ENCODE assay signal across 21 cellular contexts in the genomic region with DNA sequence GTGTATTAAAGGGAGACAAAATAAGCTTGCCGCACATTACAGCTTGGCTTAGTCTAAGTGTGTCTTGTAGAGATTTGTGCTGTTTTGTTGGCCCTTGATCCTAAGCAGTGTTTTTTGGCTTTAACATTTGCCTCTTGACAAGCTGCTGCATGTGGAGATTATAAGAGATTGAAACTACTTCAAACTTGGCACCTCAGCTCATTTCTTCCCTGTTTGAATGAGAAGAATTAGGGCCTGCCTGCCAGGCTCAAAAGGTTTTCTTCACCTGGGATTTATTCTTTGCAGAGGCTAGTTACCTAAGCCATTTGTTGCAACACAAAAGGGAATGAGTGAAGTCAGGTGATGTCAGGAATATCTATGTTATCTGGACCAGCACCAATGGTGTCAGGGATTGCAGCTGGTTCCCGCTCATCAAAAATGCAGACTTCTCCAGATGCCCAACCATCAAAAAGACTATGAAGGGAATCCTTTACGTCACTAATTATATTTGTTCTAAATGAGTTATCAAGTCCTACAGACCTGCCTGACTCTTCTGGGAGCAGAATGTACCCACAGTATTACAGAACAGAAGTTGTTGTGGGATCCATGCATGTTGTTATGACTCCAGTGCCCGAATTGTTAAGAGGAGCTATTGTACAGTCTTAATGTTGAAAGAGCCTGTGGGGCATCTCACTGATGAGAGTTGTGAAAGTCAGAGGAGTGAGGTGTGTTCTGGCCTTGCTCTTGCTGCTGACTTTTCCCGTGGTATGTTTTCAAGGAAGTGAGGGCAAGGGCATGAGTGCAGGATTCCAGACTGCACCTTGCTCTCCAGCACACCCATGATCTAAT. TPM values are rescaled to one million over a fixed set of nuclear protein-coding genes. Genes with fewer than 3 reads are reported as not detected.
DNase-seq lines count a peak whose midpoint lies in the region; ATAC-seq, FAIRE-seq and TF ChIP-seq lines count a peak whose summit lies in the region.
"Had no signal": no experiment of that assay in that cellular context is flagged by ENCODE, and none has a peak within 500 bp of the region (broad histone marks: within the 10 kb centered on the region; RNA-seq: fewer than 3 reads in every experiment).

No MANE protein-coding gene starts in this region.

- no peak overlapping the region for H3K4me3 ChIP-seq in left ventricle myocardium inferior
- H3K4me3 ChIP-seq in breast epithelium, result no peak overlapping the region
- no peak overlapping the region for H3K4me3 ChIP-seq in keratinocyte (ENCODE audit: control insufficient read depth in 2 of 3, extremely low read depth in 1 of 3, insufficient read depth in 2 of 3, low read depth in 1 of 3, low read length in 3 of 3)
- H3K4me3 ChIP-seq in upper lobe of right lung, result no peak overlapping the region
- H3K4me3 ChIP-seq: GM23338, SK-N-MC had no signal

- FAIRE-seq in keratinocyte (lab: Jason Lieb, UNC), result peak; percentile 62
- FAIRE-seq: D721Med, GM19239 had no signal

- H3K36me3 ChIP-seq in left ventricle myocardium inferior (no peaks in the 10 kb centered on the region), breast epithelium (no peaks in the 10 kb centered on the region), keratinocyte (ENCODE audit: control insufficient read depth in 2 of 2, extremely low read depth in 1 of 2, insufficient read depth in 2 of 2, low read length in 2 of 2) (no peaks in the 10 kb centered on the region), upper lobe of right lung (no peaks in the 10 kb centered on the region)

- H3K4me1 ChIP-seq in left ventricle myocardium inferior, result no peaks in the 10 kb centered on the region
- no peaks in the 10 kb centered on the region for H3K4me1 ChIP-seq in breast epithelium
- H3K4me1 ChIP-seq in keratinocyte (ENCODE audit: control insufficient read depth, extremely low read depth, insufficient read depth, low read length), result peaks cover 28% of the 10 kb centered on the region
- H3K4me1 ChIP-seq in upper lobe of right lung, result no peaks in the 10 kb centered on the region

- intact Hi-C loops in left ventricle myocardium superior (cut with micrococcal nuclease) (no loop called here), left ventricle myocardium inferior (cut with micrococcal nuclease) (no loop called here), breast epithelium (cut with DNase I; ENCODE audit: low total_unique reads) (no loop called here), upper lobe of right lung (cut with DNase I) (no loop called here)

- DNase-seq in left ventricle myocardium superior (no peak), left ventricle myocardium inferior (no peak), breast epithelium (ENCODE audit: low spot score in 2 of 2) (peak in 1 of 2 donors; percentile 64), keratinocyte (ENCODE audit: low read depth, low spot score) (no peak), upper lobe of right lung (no peak), omental fat pad (ENCODE audit: low spot score) (no peak), H4 (ENCODE audit: low spot score) (no peak)
- DNase-seq: AML-193, NCI-H1417, NCI-H187, NCI-H2107 had no signal

- peak overlapping the region; percentile 4 for H3K4me2 ChIP-seq in keratinocyte (ENCODE audit: control insufficient read depth, extremely low read depth, insufficient read depth, low read depth, low read length)
- H3K4me2 ChIP-seq: GM23338 had no signal

- H4K20me1 ChIP-seq in keratinocyte (ENCODE audit: control insufficient read depth, extremely low read depth, insufficient read depth, low read length), result no peaks in the 10 kb centered on the region

- dilution Hi-C loops in keratinocyte (cut with MboI; ENCODE audit: extremely low pct_ligation_motif_present, low sequenced_read_pairs), result no loop called here

- H3K27me3 ChIP-seq in left ventricle myocardium inferior (ENCODE audit: low read depth) (no peaks in the 10 kb centered on the region), breast epithelium (no peaks in the 10 kb centered on the region), keratinocyte (ENCODE audit: control insufficient read depth, extremely low read depth, insufficient read depth, low read length) (no peaks in the 10 kb centered on the region), upper lobe of right lung (no peaks in the 10 kb centered on the region)

- H3K9me3 ChIP-seq in left ventricle myocardium inferior (replicated peaks) (no peaks in the 10 kb centered on the region), breast epithelium (no peaks in the 10 kb centered on the region), keratinocyte (ENCODE audit: control insufficient read depth, low read depth, low read length) (no peaks in the 10 kb centered on the region), upper lobe of right lung (no peaks in the 10 kb centered on the region)

- no peak overlapping the region for H3K9ac ChIP-seq in keratinocyte (ENCODE audit: control insufficient read depth, extremely low read depth, insufficient read depth, low read length)

- no peak for TF ChIP-seq POLR2A in breast epithelium (IDR thresholded peaks at IDR 0.05)

- H3K27ac ChIP-seq in left ventricle myocardium inferior (replicated peaks) (no peak overlapping the region), breast epithelium (peak overlapping the region; percentile 50 to 69), keratinocyte (ENCODE audit: control insufficient read depth, insufficient read depth, low read length) (peak overlapping the region; percentile 91), upper lobe of right lung (no peak overlapping the region)
- H3K27ac ChIP-seq: 22Rv1, C4-2B, SK-N-MC had no signal

- TF ChIP-seq CTCF in left ventricle myocardium inferior (IDR thresholded peaks at IDR 0.05; ENCODE audit: borderline replicate concordance) (no peak), breast epithelium (IDR thresholded peaks at IDR 0.05) (no peak), keratinocyte (optimal IDR thresholded peaks at IDR 0.05 in 1 of 3, IDR thresholded peaks at IDR 0.05 in 1 of 3, conservative IDR thresholded peaks at IDR 0.05 in 1 of 3; ENCODE audit: extremely low read depth in 1 of 3, insufficient read depth in 2 of 3, low read length in 3 of 3) (no peak), upper lobe of right lung (IDR thresholded peaks at IDR 0.05) (no peak), omental fat pad (IDR thresholded peaks at IDR 0.05) (no peak)

- peak; percentile 17 for ATAC-seq in left ventricle myocardium superior
- ATAC-seq in upper lobe of right lung, result peak; percentile 58
- no peak for ATAC-seq in HG03196 (IDR thresholded peaks at IDR 0.05; ENCODE audit: unreplicated experiment)
- ATAC-seq in omental fat pad (ENCODE audit: low FRiP score), result no peak
- ATAC-seq: GM23338, HCT116, Panc1 had no signal

- peak overlapping the region; percentile 16 for H2AFZ ChIP-seq in keratinocyte (ENCODE audit: control insufficient read depth, low read length)
- H2AFZ ChIP-seq: GM23338 had no signal

- H3K79me2 ChIP-seq in keratinocyte (ENCODE audit: control insufficient read depth, insufficient read depth, low read length), result no peaks in the 10 kb centered on the region

- H3K9me1 ChIP-seq in keratinocyte (ENCODE audit: control insufficient read depth, extremely low read depth, insufficient read depth, low read length), result no peaks in the 10 kb centered on the region

RNA-seq across cellular contexts. Expression of a gene that starts 31.0 kb away (rescaled TPM):
- not detected for total RNA-seq in left ventricle myocardium superior
- 0.03 TPM for total RNA-seq in left ventricle myocardium inferior
- total RNA-seq in breast epithelium, result 1 to 10 TPM in 2 of 3 donors, not detected in 1; 3.6 to 4.0 TPM
- polyA plus RNA-seq in keratinocyte, result 6.0 to 19.2 TPM (median 10.9 TPM) in 3 replicates
- 26.0 TPM for polyA plus RNA-seq in keratinocyte (2011; ENCODE audit: low read depth)
- polyA plus RNA-seq in keratinocyte (2011; cell fraction: cytosol; rRNA removed), result 2.0 and 4.9 TPM in 2 replicates
- 18.8 and 28.4 TPM in 2 replicates for polyA plus RNA-seq in keratinocyte (2011; cell fraction: nucleus; rRNA removed)
- 5.3 and 41.1 TPM in 2 replicates for polyA plus RNA-seq in keratinocyte (2012; ENCODE audit: low replicate concordance)
- polyA minus RNA-seq in keratinocyte, result 8.4 to 47.3 TPM (median 33.6 TPM) in 3 replicates
- polyA minus RNA-seq in keratinocyte (2011; cell fraction: cytosol; rRNA and poly(A)+ RNA removed), result 6.1 TPM
- polyA minus RNA-seq in keratinocyte (2011; cell fraction: nucleus; rRNA and poly(A)+ RNA removed), result 65.1 and 90.0 TPM in 2 replicates
- total RNA-seq in upper lobe of right lung, result 0.17 TPM
- total RNA-seq in omental fat pad, result not detected
- 0.02 and 0.04 TPM in 2 replicates for total RNA-seq in H4 (2014; rRNA removed; shearing (Covaris generic))
- total RNA-seq: G401 had no signal

Comparison
In these comparisons a context has a peak if more than half of its experiments do, and no peak if none do; other contexts are left out.
1. ATAC-seq: peak in left ventricle myocardium superior (single experiment) and upper lobe of right lung (single experiment); none in HG03196 (single experiment) and omental fat pad (single experiment).
2. H3K27ac ChIP-seq: peak in breast epithelium (2 of 2) and keratinocyte (single experiment); none in left ventricle myocardium inferior (single experiment) and upper lobe of right lung (single experiment).